ENCODE assay signal across 29 cellular contexts in the genomic region with DNA sequence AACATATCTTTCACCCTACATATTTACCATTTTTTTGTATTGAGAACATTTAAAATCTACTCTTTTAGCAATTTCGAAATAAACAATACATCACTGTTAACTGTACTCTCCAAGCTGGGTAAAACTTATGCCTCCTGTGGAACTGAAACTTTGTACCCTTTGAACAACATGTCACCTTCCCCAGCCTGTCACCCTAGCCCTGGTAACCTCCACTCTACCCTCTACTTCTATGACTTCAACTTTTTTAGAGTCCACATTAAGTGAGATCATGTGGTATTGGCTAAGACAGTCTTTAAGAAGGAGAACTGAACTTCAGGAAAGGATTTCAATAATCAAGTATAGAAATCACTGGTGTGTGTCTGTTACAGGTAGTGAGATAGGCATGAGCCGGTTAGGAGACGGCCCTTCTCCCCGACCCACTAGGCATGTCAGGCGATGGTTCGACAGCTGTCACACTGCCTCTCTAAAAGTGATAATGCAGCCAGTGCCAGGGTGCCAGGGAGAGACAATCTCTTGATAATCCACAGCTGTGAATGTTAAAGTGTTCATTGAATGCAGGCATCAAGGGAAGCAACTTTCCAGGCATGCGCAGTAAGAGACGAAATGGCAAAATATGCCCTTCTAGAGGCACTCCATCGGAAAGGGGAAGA.
"Had no signal": no experiment of that assay in that cellular context is flagged by ENCODE, and none has a peak within 500 bp of the region (broad histone marks: within the 10 kb centered on the region; RNA-seq: fewer than 3 reads in every experiment).

No MANE protein-coding gene starts in this region.

- H3K4me1 Mint-ChIP-seq: immature natural killer cell, memory B cell, naive B cell, neural crest cell had no signal

- H3K27ac ChIP-seq: coronary artery, parathyroid adenoma, right lobe of liver, stomach, thyroid gland had no signal

- H3K36me3 Mint-ChIP-seq: immature natural killer cell; memory B cell; mesothelial cell of epicardium; naive B cell; natural killer cell treated with Interleukin-12 subunit alpha and Interleukin-12 subunit beta and Interleukin-15 and Interleukin-18, amount 100 ng/mL, for 72 hours had no signal

- H3K27me3 Mint-ChIP-seq: natural killer cell treated with Interleukin-12 subunit alpha and Interleukin-12 subunit beta and Interleukin-15 and Interleukin-18, amount 100 ng/mL, for 72 hours; progenitor cell of endocrine pancreas had no signal

- H3K4me3 ChIP-seq: coronary artery, lung, mucosa of descending colon, right lobe of liver, stomach, thyroid gland had no signal

- H3K4me3 Mint-ChIP-seq: immature natural killer cell; memory B cell; mesothelial cell of epicardium; naive B cell; natural killer cell treated with Interleukin-12 subunit alpha and Interleukin-12 subunit beta and Interleukin-15 and Interleukin-18, amount 100 ng/mL, for 72 hours; neural crest cell had no signal

- DNase-seq: dermis blood vessel endothelial cell; effector memory CD4-positive, alpha-beta T cell; erythroblast; hypothalamus; immature natural killer cell; islet precursor cell; kidney glomerular epithelial cell; left colon; left ventricle myocardium superior; mucosa of descending colon; naive B cell; right lobe of liver; small intestine; stimulated activated CD4-positive, alpha-beta T cell treated with anti-CD3 and anti-CD28 coated beads, Interleukin-15, amount 100 ng/mL, for 24 hours; stimulated activated CD4-positive, alpha-beta T cell treated with anti-CD3 and anti-CD28 coated beads, Interleukin-2, amount 100 ng/mL, for 48 hours; stimulated activated naive CD4-positive, alpha-beta T cell treated with Interleukin-2 at 50 U/mL for 16 hours; stomach; thyroid gland; trophoblast cell had no signal

- H3K79me2 ChIP-seq: parathyroid adenoma had no signal

- ATAC-seq: left colon; left ventricle myocardium superior; mucosa of descending colon; natural killer cell treated with Interleukin-12 subunit alpha and Interleukin-12 subunit beta and Interleukin-15 and Interleukin-18, amount 100 ng/mL, for 72 hours; right lobe of liver had no signal

- H3K36me3 ChIP-seq: right lobe of liver, stomach, thyroid gland had no signal

- H3K9me3 ChIP-seq: mucosa of descending colon, right lobe of liver, stomach, thyroid gland had no signal

- H2AFZ ChIP-seq: parathyroid adenoma had no signal

- H3K4me1 ChIP-seq: parathyroid adenoma, right lobe of liver, thyroid gland had no signal

- H3K27ac Mint-ChIP-seq: immature natural killer cell; memory B cell; mesothelial cell of epicardium; naive B cell; natural killer cell treated with Interleukin-12 subunit alpha and Interleukin-12 subunit beta and Interleukin-15 and Interleukin-18, amount 100 ng/mL, for 72 hours; progenitor cell of endocrine pancreas had no signal

- FAIRE-seq: endometrium, frontal cortex, small intestine had no signal

- H3K9ac ChIP-seq: parathyroid adenoma had no signal

- H3K9me3 Mint-ChIP-seq: immature natural killer cell; memory B cell; mesothelial cell of epicardium; natural killer cell treated with Interleukin-12 subunit alpha and Interleukin-12 subunit beta and Interleukin-15 and Interleukin-18, amount 100 ng/mL, for 72 hours had no signal

- H3K27me3 ChIP-seq: right lobe of liver, stomach, thyroid gland had no signal
